25 cellular contexts compared by ENCODE assay signal in genomic region chr11:70353329-70353728, GRCh38. TPM values are rescaled to one million over a fixed set of nuclear protein-coding genes. Genes with fewer than 3 reads are reported as not detected.
"Had no signal": no experiment of that assay in that cellular context is flagged by ENCODE, and none has a peak within 500 bp of the region (broad histone marks: within the 10 kb centered on the region; RNA-seq: fewer than 3 reads in every experiment).

No MANE protein-coding gene starts in this region.

- H3K27ac ChIP-seq: brain microvascular endothelial cell, heart left ventricle had no signal

- DNase-seq: activated CD4-positive, alpha-beta T cell treated with anti-CD3 and anti-CD28 coated beads for 48 hours; activated CD4-positive, alpha-beta T cell treated with anti-CD3 and anti-CD28 coated beads, Interleukin-2, amount 50 U/mL, for 1 hour; activated CD4-positive, alpha-beta T cell treated with anti-CD3 and anti-CD28 coated beads, Interleukin-2, amount 50 U/mL, for 48 hours; activated CD8-positive, alpha-beta memory T cell treated with anti-CD3 and anti-CD28 coated beads, Interleukin-2, amount 10 ng/mL, durations not matched to agents 7 days and 5 days; activated CD8-positive, alpha-beta memory T cell treated with anti-CD3 and anti-CD28 coated beads, Interleukin-2, amount 50 U/mL, for 4 hours; activated CD8-positive, alpha-beta T cell treated with anti-CD3 and anti-CD28 coated beads, Interleukin-2, amount 10 ng/mL, durations not matched to agents 7 days and 5 days; activated effector memory CD4-positive, alpha-beta T cell treated with anti-CD3 and anti-CD28 coated beads, Interleukin-2, amount 50 U/mL, for 16 hours; activated naive CD4-positive, alpha-beta T cell treated with anti-CD3 and anti-CD28 coated beads for 36 hours; activated naive CD8-positive, alpha-beta T cell treated with anti-CD3 and anti-CD28 coated beads, Interleukin-2, amount 10 ng/mL, durations not matched to agents 7 days and 5 days; activated T-cell treated with anti-CD3 and anti-CD28 coated beads, Interleukin-2, amount 50 U/mL, for 1 hour; activated T-cell treated with anti-CD3 and anti-CD28 coated beads, Interleukin-2, amount 50 U/mL, for 48 hours; amniotic stem cell; anterior cingulate cortex; brain microvascular endothelial cell; cortex of kidney; dermis blood vessel endothelial cell; effector CD4-positive, alpha-beta T cell; foreskin fibroblast; heart left ventricle; T-helper 2 cell had no signal

- H3K4me1 ChIP-seq: heart left ventricle had no signal

- H3K27me3 ChIP-seq: brain microvascular endothelial cell, heart left ventricle had no signal

- H3K9me3 Mint-ChIP-seq: activated naive CD4-positive, alpha-beta T cell treated with anti-CD3 and anti-CD28 coated beads for 36 hours; activated naive CD4-positive, alpha-beta T cell treated with anti-CD3 and anti-CD28 coated beads, Interleukin-2, amount 50 U/mL, for 72 hours; activated naive CD8-positive, alpha-beta T cell treated with anti-CD3 and anti-CD28 coated beads, Interleukin-2, amount 10 ng/mL, durations not matched to agents 7 days and 5 days; activated T-helper 1 cell treated with anti-CD3 and anti-CD28 coated beads, Interleukin-12 subunit alpha, Interleukin-12 subunit beta, Interleukin-2, Interleukin-4 antibody, amounts not matched to agents 30 ng/mL and 10 ng/mL and 1 ng/mL, durations not matched to agents 14 hours and 24 hours and 36 hours; activated T-helper 2 cell treated with anti-CD3 and anti-CD28 coated beads, Interferon-gamma antibody, Interleukin-2, Interleukin-4, amounts not matched to agents 10 μg/mL and 5 μg/mL and 100 μg/mL, durations not matched to agents 14 hours and 24 hours and 36 hours had no signal

- H3K4me3 ChIP-seq: heart left ventricle had no signal

- ATAC-seq: activated CD4-positive, CD25-positive, alpha-beta regulatory T cell treated with anti-CD3 and anti-CD28 coated beads, Interleukin-2, amount 50 U/mL, for 24 hours; activated CD8-positive, alpha-beta memory T cell treated with anti-CD3 and anti-CD28 coated beads, Interleukin-2, amount 10 ng/mL, durations not matched to agents 7 days and 5 days; activated CD8-positive, alpha-beta T cell treated with anti-CD3 and anti-CD28 coated beads, Interleukin-2, amount 10 ng/mL, durations not matched to agents 7 days and 5 days; activated naive CD4-positive, alpha-beta T cell treated with anti-CD3 and anti-CD28 coated beads, Interleukin-2, amount 50 U/mL, for 72 hours; esophagus mucosa; heart left ventricle had no signal

- H3K27me3 Mint-ChIP-seq: activated CD8-positive, alpha-beta memory T cell treated with anti-CD3 and anti-CD28 coated beads, Interleukin-2, amount 10 ng/mL, durations not matched to agents 7 days and 5 days; activated naive CD8-positive, alpha-beta T cell treated with anti-CD3 and anti-CD28 coated beads, Interleukin-2, amount 10 ng/mL, durations not matched to agents 7 days and 5 days had no signal

- H3K4me3 Mint-ChIP-seq: activated CD8-positive, alpha-beta memory T cell treated with anti-CD3 and anti-CD28 coated beads, Interleukin-2, amount 10 ng/mL, durations not matched to agents 7 days and 5 days; activated CD8-positive, alpha-beta T cell treated with anti-CD3 and anti-CD28 coated beads, Interleukin-2, amount 10 ng/mL, durations not matched to agents 7 days and 5 days; activated naive CD4-positive, alpha-beta T cell treated with anti-CD3 and anti-CD28 coated beads for 36 hours; activated naive CD8-positive, alpha-beta T cell treated with anti-CD3 and anti-CD28 coated beads, Interleukin-2, amount 10 ng/mL, durations not matched to agents 7 days and 5 days; activated T-helper 1 cell treated with anti-CD3 and anti-CD28 coated beads, Interleukin-12 subunit alpha, Interleukin-12 subunit beta, Interleukin-2, Interleukin-4 antibody, amounts not matched to agents 30 ng/mL and 10 ng/mL and 1 ng/mL, durations not matched to agents 14 hours and 24 hours and 36 hours had no signal

- H3K4me1 Mint-ChIP-seq: activated naive CD8-positive, alpha-beta T cell treated with anti-CD3 and anti-CD28 coated beads, Interleukin-2, amount 10 ng/mL, durations not matched to agents 7 days and 5 days had no signal

- H3K9me3 ChIP-seq: heart left ventricle had no signal

- H3K27ac Mint-ChIP-seq: activated CD8-positive, alpha-beta memory T cell treated with anti-CD3 and anti-CD28 coated beads, Interleukin-2, amount 10 ng/mL, durations not matched to agents 7 days and 5 days; activated CD8-positive, alpha-beta T cell treated with anti-CD3 and anti-CD28 coated beads, Interleukin-2, amount 10 ng/mL, durations not matched to agents 7 days and 5 days; activated naive CD4-positive, alpha-beta T cell treated with anti-CD3 and anti-CD28 coated beads for 36 hours; activated naive CD8-positive, alpha-beta T cell treated with anti-CD3 and anti-CD28 coated beads, Interleukin-2, amount 10 ng/mL, durations not matched to agents 7 days and 5 days; activated T-helper 1 cell treated with anti-CD3 and anti-CD28 coated beads, Interleukin-12 subunit alpha, Interleukin-12 subunit beta, Interleukin-2, Interleukin-4 antibody, amounts not matched to agents 30 ng/mL and 10 ng/mL and 1 ng/mL, durations not matched to agents 14 hours and 24 hours and 36 hours; activated T-helper 2 cell treated with anti-CD3 and anti-CD28 coated beads, Interferon-gamma antibody, Interleukin-2, Interleukin-4, amounts not matched to agents 10 μg/mL and 5 μg/mL and 100 μg/mL, durations not matched to agents 14 hours and 24 hours and 36 hours had no signal

RNA-seq across cellular contexts. Expression of gene CTTN, which starts 45.0 kb away (rescaled TPM):
- total RNA-seq: activated CD8-positive, alpha-beta T cell treated with anti-CD3 and anti-CD28 coated beads, Interleukin-2, amount 10 ng/mL, durations not matched to agents 7 days and 5 days had no signal
